ENCODE assay signal across 8 cellular contexts in the genomic region with DNA sequence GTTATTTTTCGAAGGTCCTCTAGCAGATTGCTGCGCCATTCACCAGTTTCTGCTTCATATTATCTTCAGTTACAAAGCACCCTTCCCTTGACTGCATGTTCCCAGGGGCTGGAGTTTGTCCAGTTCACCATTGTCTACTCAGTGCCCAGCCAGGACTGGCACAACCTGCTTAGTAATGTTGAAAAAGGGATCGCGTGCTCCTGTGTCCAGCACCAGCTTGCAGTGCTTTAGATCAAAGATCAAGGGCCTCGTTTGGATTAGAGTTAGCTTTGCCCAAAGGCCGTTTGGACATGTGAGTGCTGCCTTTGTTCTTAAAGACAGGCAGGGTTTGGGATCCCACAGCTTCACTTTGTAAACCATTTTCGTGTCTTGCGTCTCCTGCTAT. TPM values are rescaled to one million over a fixed set of nuclear protein-coding genes. Genes with fewer than 3 reads are reported as not detected.
DNase-seq lines count a peak whose midpoint lies in the region; ATAC-seq and TF ChIP-seq lines count a peak whose summit lies in the region.
"Had no signal": no experiment of that assay in that cellular context is flagged by ENCODE, and none has a peak within 500 bp of the region (broad histone marks: within the 10 kb centered on the region; RNA-seq: fewer than 3 reads in every experiment).

No MANE protein-coding gene starts in this region.

- H3K9me3 ChIP-seq in PC-3 (ENCODE audit: low read length) (no peaks in the 10 kb centered on the region), esophagus muscularis mucosa (no peaks in the 10 kb centered on the region), gastrocnemius medialis (no peaks in the 10 kb centered on the region)

- H3K4me3 ChIP-seq in GM12864 (ENCODE audit: low read depth, low read length) (peak overlapping the region; percentile 86), PC-3 (ENCODE audit: low read length) (peak overlapping the region; percentile 92), esophagus muscularis mucosa (peak overlapping the region; percentile 83 to 94 (median 92)), gastrocnemius medialis (peak overlapping the region in 3 of 4 donors; percentile 71 to 84 (median 73))

- no peaks in the 10 kb centered on the region for H4K20me1 ChIP-seq in PC-3 (ENCODE audit: low read length)

- no peaks in the 10 kb centered on the region for H3K36me3 ChIP-seq in PC-3 (ENCODE audit: low read depth, low read length)
- H3K36me3 ChIP-seq in esophagus muscularis mucosa: peaks cover 0 to 29% (median 19%) of the 10 kb centered on the region in 4 donors
- no peaks in the 10 kb centered on the region for H3K36me3 ChIP-seq in gastrocnemius medialis

- ATAC-seq in PC-3 (no peak), gastrocnemius medialis (no peak), HG02973 (IDR thresholded peaks at IDR 0.05; ENCODE audit: unreplicated experiment) (no peak), GM18873 (IDR thresholded peaks at IDR 0.05; ENCODE audit: low FRiP score, unreplicated experiment) (no peak)

- H3K27me3 ChIP-seq in PC-3 (ENCODE audit: low read length): no peaks in the 10 kb centered on the region
- H3K27me3 ChIP-seq in esophagus muscularis mucosa: no peaks in the 10 kb centered on the region
- H3K27me3 ChIP-seq in gastrocnemius medialis: no peaks in the 10 kb centered on the region

- CTCF ChIA-PET in PC-3 (lab: Charles Lee): no interaction called here

- peak overlapping the region; percentile 74 for H3K9ac ChIP-seq in PC-3 (ENCODE audit: low read length)

- no peak for TF ChIP-seq CTCF in GM12864 (IDR thresholded peaks at IDR 0.05; ENCODE audit: low read depth, low read length, missing control alignments)
- TF ChIP-seq CTCF in PC-3 (conservative IDR thresholded peaks at IDR 0.05; ENCODE audit: low read depth, low read length): no peak
- no peak for TF ChIP-seq CTCF in esophagus muscularis mucosa (IDR thresholded peaks at IDR 0.05)
- TF ChIP-seq CTCF in gastrocnemius medialis (IDR thresholded peaks at IDR 0.05 in 4 of 5, conservative IDR thresholded peaks at IDR 0.05 in 1 of 5): no peak

- no peaks in the 10 kb centered on the region for H3F3A ChIP-seq in PC-3 (ENCODE audit: low read length, unreplicated experiment)

- in situ Hi-C loops in gastrocnemius medialis (cut with MboI; ENCODE audit: low sequenced_read_pairs in 4 of 4): no loop called here

- peak overlapping the region; percentile 85 for H3K4me2 ChIP-seq in PC-3 (ENCODE audit: low read length)

- H3K4me1 ChIP-seq in PC-3 (ENCODE audit: insufficient read depth, low read length) (peaks cover 16% of the 10 kb centered on the region), esophagus muscularis mucosa (peaks cover 22 to 30% (median 25%) of the 10 kb centered on the region in 4 donors), gastrocnemius medialis (peaks cover 13 to 14% of the 10 kb centered on the region in 2 donors)

- POLR2A ChIA-PET in PC-3 (lab: Charles Lee; ENCODE audit: unreplicated experiment): no interaction called here

- intact Hi-C loops in PC-3 (cut with micrococcal nuclease) (no loop called here), esophagus muscularis mucosa (cut with DNase I) (loop anchor here (5.0 kb wide), 1 partner anchor 37 kb away; the partner anchor contains the start of gene ZNF862), gastrocnemius medialis (cut with DNase I; ENCODE audit: low total_unique reads) (loop anchor here (5.0 kb wide), 4 partner anchors 102 to 932 kb away; partner anchors contain the start of genes ZNF467 and ZNF775)

- H3K27ac ChIP-seq in PC-3 (ENCODE audit: low read length): no peak overlapping the region
- no peak overlapping the region for H3K27ac ChIP-seq in esophagus muscularis mucosa (replicated peaks in 1 of 4)
- H3K27ac ChIP-seq in gastrocnemius medialis: no peak overlapping the region

- H2AFZ ChIP-seq in PC-3 (ENCODE audit: low read length): peak overlapping the region; percentile 98

- DNase-seq in GM12864 (ENCODE audit: low read depth) (no peak), PC-3 (peak; percentile 3), esophagus muscularis mucosa (ENCODE audit: extremely low spot score) (no peak), gastrocnemius medialis (no peak), OCI-M2 (lab: John Stamatoyannopoulos, UW; ENCODE audit: unreplicated experiment) (no peak)
- DNase-seq: activated CD4-positive, alpha-beta T cell treated with anti-CD3 and anti-CD28 coated beads, Interleukin-2, amount 50 U/mL, for 48 hours had no signal

- peaks cover 12% of the 10 kb centered on the region; the same call in 1 of the 2 replicates for H3K79me2 ChIP-seq in PC-3 (ENCODE audit: low read length)

- TSS peak; percentile 22 for BruUV-seq in PC-3 (replicated peaks; lab: Mats Ljungman, UMichigan)

- TF ChIP-seq POLR2A in esophagus muscularis mucosa (IDR thresholded peaks at IDR 0.05; ENCODE audit: low read depth) (no peak), gastrocnemius medialis (IDR thresholded peaks at IDR 0.05) (no peak)

- TF ChIP-seq EP300 in esophagus muscularis mucosa (IDR thresholded peaks at IDR 0.05): no peak

- WGBS in esophagus muscularis mucosa: 77% methylated on average over 8 of the region's 8 CpGs

- H3K9me2 ChIP-seq in PC-3 (replicated peaks; ENCODE audit: low read length): no peaks in the 10 kb centered on the region

RNA-seq across cellular contexts. Expression of gene ATP6V0E2, which starts 0.9 kb away (rescaled TPM):
- 78.2 and 83.4 TPM in 2 replicates for total RNA-seq in PC-3 (2014; rRNA removed)
- total RNA-seq in esophagus muscularis mucosa: 10 to 100 TPM; 17.9 to 55.1 (median 32.7) TPM
- total RNA-seq in gastrocnemius medialis: 10 to 100 TPM in 3 of 4 donors, 1 to 10 TPM in 1; 9.0 to 46.3 (median 12.9) TPM

RNA-seq across cellular contexts. Expression of gene ZNF862, which starts 36.5 kb away (rescaled TPM):
- total RNA-seq in PC-3 (2014; rRNA removed) (3.0 and 15.1 TPM in 2 replicates), esophagus muscularis mucosa (10 to 100 TPM in 3 of 4 donors, 1 to 10 TPM in 1; 9.1 to 17.1 (median 13.3) TPM), gastrocnemius medialis (10 to 100 TPM in 2 of 4 donors, 1 to 10 TPM in 2; 2.9 to 10.7 (median 7.0) TPM)
